ENCODE assay signal across 8 cellular contexts in genomic region chr1:16352842-16353535, GRCh38. TPM values are rescaled to one million over a fixed set of nuclear protein-coding genes. Genes with fewer than 3 reads are reported as not detected.
DNase-seq lines count a peak whose midpoint lies in the region; ATAC-seq, FAIRE-seq and TF ChIP-seq lines count a peak whose summit lies in the region.

No MANE protein-coding gene starts in this region.

- TF ChIP-seq POLR2A in GM12892 (IDR thresholded peaks at IDR 0.05; ENCODE audit: low read depth, low read length) = no peak
- TF ChIP-seq POLR2A in esophagus squamous epithelium (IDR thresholded peaks at IDR 0.05) = no peak

- FAIRE-seq in GM12892 (lab: Jason Lieb, UNC) = peak; percentile 50

- H3K36me3 ChIP-seq in esophagus squamous epithelium = no peaks in the 10 kb centered on the region

- POLR2A ChIA-PET in RWPE1 (lab: Yijun Ruan, JAX; ENCODE audit: low non-redundant PET) = no interaction called here

- no peaks in the 10 kb centered on the region for H3K27me3 ChIP-seq in esophagus squamous epithelium

- DNase-seq in GM12892 (ENCODE audit: insufficient read length) (no peak), RWPE1 (ENCODE audit: low spot score) (no peak), esophagus squamous epithelium (lab: John Stamatoyannopoulos, UW) (no peak), progenitor cell of endocrine pancreas (ENCODE audit: low spot score, unreplicated experiment) (no peak), NCI-H1417 treated with DMSO at 0.1 percent for 48 hours (lab: John Stamatoyannopoulos, UW) (no peak), RPMI8226 (no peak)

- peak overlapping the region; percentile 76 to 96 (median 87) for H3K4me3 ChIP-seq in esophagus squamous epithelium

- H3K4me1 Mint-ChIP-seq in progenitor cell of endocrine pancreas (ENCODE audit: low read depth) = peaks cover 12% of the 10 kb centered on the region

- peak overlapping the region; percentile 96 for H3K4me3 Mint-ChIP-seq in progenitor cell of endocrine pancreas (ENCODE audit: low read depth)

- H3K27me3 Mint-ChIP-seq in progenitor cell of endocrine pancreas = no peaks in the 10 kb centered on the region

- 43 to 50% methylated on average over 10 to 11 of the region's 11 CpGs for WGBS in esophagus squamous epithelium, 2 donors

- intact Hi-C loops in esophagus squamous epithelium (cut with DNase I) = loop anchor here (10.0 kb wide), 1 partner anchor 98 kb away; no protein-coding TSS in a partner anchor

- ATAC-seq in HG03108 (IDR thresholded peaks at IDR 0.05; ENCODE audit: unreplicated experiment) (no peak), GM21529 (IDR thresholded peaks at IDR 0.05; ENCODE audit: unreplicated experiment) (no peak)

- no peaks in the 10 kb centered on the region for H3K9me3 ChIP-seq in esophagus squamous epithelium

- CTCF ChIA-PET in RWPE1 (lab: Yijun Ruan, JAX) = interaction anchor here (0.6 to 2.9 kb wide), 2 partner anchors 10 to 109 kb away, joined by 3 to 11 read pairs; no protein-coding TSS in a partner anchor

- H3K27ac Mint-ChIP-seq in progenitor cell of endocrine pancreas = peak overlapping the region; percentile 93

- peak overlapping the region; percentile 85 for H3K27ac ChIP-seq in RWPE1
- H3K27ac ChIP-seq in esophagus squamous epithelium = peak overlapping the region; percentile 94 to 99 (median 96)

- no peaks in the 10 kb centered on the region for H3K9me3 Mint-ChIP-seq in progenitor cell of endocrine pancreas (ENCODE audit: low read depth)

- H3K36me3 Mint-ChIP-seq in progenitor cell of endocrine pancreas (ENCODE audit: insufficient read depth) = no peaks in the 10 kb centered on the region

- peaks cover 8 to 44% (median 27%) of the 10 kb centered on the region in 3 donors for H3K4me1 ChIP-seq in esophagus squamous epithelium

- no peak for TF ChIP-seq CTCF in RWPE1 (conservative IDR thresholded peaks at IDR 0.05; ENCODE audit: low read depth)
- TF ChIP-seq CTCF in esophagus squamous epithelium (IDR thresholded peaks at IDR 0.05) = no peak
- TF ChIP-seq CTCF in progenitor cell of endocrine pancreas (IDR thresholded peaks at IDR 0.05; ENCODE audit: unreplicated experiment) = no peak

RNA-seq across cellular contexts. Expression of gene FBXO42, which starts 0.7 kb away (rescaled TPM):
- polyA plus RNA-seq in GM12892 (2012; ENCODE audit: missing spikeins) = 17.0 TPM
- 10 to 100 TPM; 15.9 to 29.0 (median 20.2) TPM for total RNA-seq in esophagus squamous epithelium
- 26.8 and 30.5 TPM in 2 replicates for total RNA-seq in progenitor cell of endocrine pancreas

RNA-seq across cellular contexts. Expression of gene SZRD1, which starts 14.1 kb away (rescaled TPM):
- 80.8 TPM for polyA plus RNA-seq in GM12892 (2012; ENCODE audit: missing spikeins)
- 10 to 100 TPM; 51.7 to 65.0 (median 58.5) TPM for total RNA-seq in esophagus squamous epithelium
- total RNA-seq in progenitor cell of endocrine pancreas = 109 and 119 TPM in 2 replicates
